Comparison of ENCODE assay signal across 21 cellular contexts in genomic region chr12:113598815-113599406, GRCh38.
"Had no signal": no experiment of that assay in that cellular context is flagged by ENCODE, and none has a peak within 500 bp of the region (broad histone marks: within the 10 kb centered on the region; RNA-seq: fewer than 3 reads in every experiment).

No MANE protein-coding gene starts in this region.

- H3K27ac Mint-ChIP-seq: activated naive CD4-positive, alpha-beta T cell treated with anti-CD3 and anti-CD28 coated beads, Interleukin-2, amount 50 U/mL, for 24 hours had no signal

- H3K4me3 Mint-ChIP-seq: activated naive CD4-positive, alpha-beta T cell treated with anti-CD3 and anti-CD28 coated beads, Interleukin-2, amount 50 U/mL, for 24 hours; central memory CD8-positive, alpha-beta T cell; naive thymus-derived CD4-positive, alpha-beta T cell had no signal

- H3K9me3 Mint-ChIP-seq: activated naive CD4-positive, alpha-beta T cell treated with anti-CD3 and anti-CD28 coated beads, Interleukin-2, amount 50 U/mL, for 24 hours had no signal

- DNase-seq: activated CD4-positive, alpha-beta T cell treated with anti-CD3 and anti-CD28 coated beads, Interleukin-2, amount 50 U/mL, for 4 hours; activated CD4-positive, CD25-positive, alpha-beta regulatory T cell treated with anti-CD3 and anti-CD28 coated beads, Interleukin-2, amount 50 U/mL, for 72 hours; activated gamma-delta T cell; colonic mucosa; erythroblast; gastrocnemius medialis; head of caudate nucleus; kidney glomerular epithelial cell; mesenchymal stem cell; mucosa of descending colon; naive thymus-derived CD4-positive, alpha-beta T cell; stimulated activated CD4-positive, alpha-beta T cell treated with anti-CD3 and anti-CD28 coated beads, Interleukin-12 subunit alpha, Interleukin-12 subunit beta, amount 100 ng/mL, for 4 hours; stimulated activated CD4-positive, alpha-beta T cell treated with anti-CD3 and anti-CD28 coated beads, Interleukin-1b, Interleukin-23, amount 100 ng/mL, for 48 hours; stimulated activated CD8-positive, alpha-beta memory T cell treated with anti-CD3 and anti-CD28 coated beads, Interleukin-4, amount 100 ng/mL, for 48 hours; stimulated activated naive CD4-positive, alpha-beta T cell treated with Interleukin-2 at 50 U/mL for 16 hours had no signal

- H3K27me3 ChIP-seq: ascending aorta, colonic mucosa, right atrium auricular region, tibial artery had no signal

- H3K9me3 ChIP-seq: ascending aorta, colonic mucosa, gastrocnemius medialis, mucosa of descending colon, prostate gland had no signal

- H3K36me3 ChIP-seq: ascending aorta, colonic mucosa, gastrocnemius medialis, prostate gland, right atrium auricular region, tibial artery had no signal

- H3K4me1 Mint-ChIP-seq: activated naive CD4-positive, alpha-beta T cell treated with anti-CD3 and anti-CD28 coated beads, Interleukin-2, amount 50 U/mL, for 24 hours; central memory CD8-positive, alpha-beta T cell; naive thymus-derived CD4-positive, alpha-beta T cell had no signal

- H3K27ac ChIP-seq: ascending aorta, colonic mucosa, gastrocnemius medialis, prostate gland, right atrium auricular region, tibial artery had no signal

- ATAC-seq: gastrocnemius medialis; mucosa of descending colon; naive thymus-derived CD4-positive, alpha-beta T cell had no signal

- H3K4me1 ChIP-seq: ascending aorta, colonic mucosa, gastrocnemius medialis, prostate gland, right atrium auricular region, tibial artery had no signal

- H3K4me3 ChIP-seq: ascending aorta, colonic mucosa, gastrocnemius medialis, mucosa of descending colon, prostate gland, right atrium auricular region, tibial artery had no signal

- H3K36me3 Mint-ChIP-seq: activated naive CD4-positive, alpha-beta T cell treated with anti-CD3 and anti-CD28 coated beads, Interleukin-2, amount 50 U/mL, for 24 hours had no signal
